In the genomic region with DNA sequence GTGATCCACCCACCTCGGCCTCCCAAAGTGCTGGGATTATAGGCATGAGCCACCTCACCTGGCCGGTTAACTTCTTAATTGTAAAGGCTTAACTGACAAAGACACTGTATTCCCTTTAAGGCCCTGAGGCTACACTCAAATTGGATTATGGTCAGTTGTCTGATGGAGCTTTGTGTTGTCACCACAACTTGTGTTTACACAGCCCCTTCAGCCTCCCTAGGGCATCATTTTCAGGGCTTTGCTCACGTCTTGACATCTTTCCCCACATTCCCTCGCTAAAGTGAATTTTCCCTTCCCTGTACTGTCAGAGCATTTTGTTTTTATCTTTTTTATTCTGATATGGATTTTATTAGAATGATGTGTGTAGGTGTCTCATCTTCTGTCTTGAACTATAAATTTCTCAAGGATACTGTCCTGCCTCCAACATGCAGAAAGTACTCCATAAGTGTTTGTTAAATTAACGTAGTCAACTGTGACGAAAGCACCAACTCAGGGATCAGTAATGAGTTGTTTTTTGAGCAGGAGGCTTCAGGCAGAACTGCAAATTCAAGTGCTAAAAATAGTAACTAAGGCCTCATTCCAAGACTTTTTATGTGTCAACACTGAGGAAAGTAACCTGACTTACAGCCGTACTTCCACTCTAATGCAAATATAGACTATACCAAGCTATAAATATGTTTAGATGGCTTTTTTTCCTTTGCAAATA, we compare ENCODE assay signal across 9 cellular contexts.
DNase-seq lines count a peak whose midpoint lies in the region; ATAC-seq and TF ChIP-seq lines count a peak whose summit lies in the region.
"Had no signal": no experiment of that assay in that cellular context is flagged by ENCODE, and none has a peak within 500 bp of the region (broad histone marks: within the 10 kb centered on the region; RNA-seq: fewer than 3 reads in every experiment).

No MANE protein-coding gene starts in this region.

- no peak overlapping the region for H3K18ac ChIP-seq in IMR-90 (ENCODE audit: low read depth, low read length)

- peaks cover 5% of the 10 kb centered on the region; the same call in 1 of the 2 replicates for H3K4me1 ChIP-seq in IMR-90 (ENCODE audit: control insufficient read depth, insufficient read depth, low read length)
- peaks cover 0 to 6% of the 10 kb centered on the region in 2 donors for H3K4me1 ChIP-seq in breast epithelium
- H3K4me1 ChIP-seq in left lung, result peaks cover 6 to 9% of the 10 kb centered on the region in 2 donors

- H3K27ac Mint-ChIP-seq in type B pancreatic cell, result peak overlapping the region; percentile 79
- no peak overlapping the region for H3K27ac Mint-ChIP-seq in activated T-helper 1 cell treated with anti-CD3 and anti-CD28 coated beads, Interleukin-12 subunit alpha, Interleukin-12 subunit beta, Interleukin-2, Interleukin-4 antibody, amounts not matched to agents 30 ng/mL and 10 ng/mL and 1 ng/mL, durations not matched to agents 14 hours and 24 hours and 36 hours
- H3K27ac Mint-ChIP-seq in endothelial cell (ENCODE audit: unreplicated experiment), result no peak overlapping the region

- H4K20me1 ChIP-seq in IMR-90 (ENCODE audit: insufficient read depth, low read length), result peaks cover 4% of the 10 kb centered on the region

- no peak overlapping the region for H3K9ac ChIP-seq in IMR-90 (ENCODE audit: low read depth, low read length)

- no peak overlapping the region for H4K91ac ChIP-seq in IMR-90 (ENCODE audit: insufficient read depth, low read depth, low read length)

- no CpG with 5 or more reads among the region's 7 CpGs for WGBS in IMR-90 (ENCODE audit: extremely low coverage in 2 of 2, insufficient read length in 1 of 2), 2 experiments

- no peak overlapping the region for H2AFZ ChIP-seq in IMR-90 (replicated peaks; ENCODE audit: low read length, poor library complexity)

- TF ChIP-seq POLR2A in IMR-90 (IDR thresholded peaks at IDR 0.05; ENCODE audit: low read depth, low read length), result no peak
- TF ChIP-seq POLR2A in breast epithelium (IDR thresholded peaks at IDR 0.05), result no peak

- in situ Hi-C loops in IMR-90 (cut with MboI; ENCODE audit: low sequenced_read_pairs), result no loop called here

- no peak overlapping the region for H3K56ac ChIP-seq in IMR-90 (ENCODE audit: extremely low read depth, insufficient read depth, low read length)

- no peak overlapping the region for H2BK20ac ChIP-seq in IMR-90 (ENCODE audit: low read depth, low read length)

- POLR2A ChIA-PET in IMR-90 (lab: Charles Lee; ENCODE audit: unreplicated experiment), result no interaction called here

- peaks cover 13% of the 10 kb centered on the region for H3K36me3 Mint-ChIP-seq in type B pancreatic cell
- no peaks in the 10 kb centered on the region for H3K36me3 Mint-ChIP-seq in activated T-helper 1 cell treated with anti-CD3 and anti-CD28 coated beads, Interleukin-12 subunit alpha, Interleukin-12 subunit beta, Interleukin-2, Interleukin-4 antibody, amounts not matched to agents 30 ng/mL and 10 ng/mL and 1 ng/mL, durations not matched to agents 14 hours and 24 hours and 36 hours (ENCODE audit: low read depth)
- H3K36me3 Mint-ChIP-seq in endothelial cell (ENCODE audit: low read depth, unreplicated experiment), result peaks cover 43% of the 10 kb centered on the region

- H3K9me3 ChIP-seq in IMR-90 (ENCODE audit: control insufficient read depth, insufficient read depth, low read length) (no peaks in the 10 kb centered on the region), breast epithelium (no peaks in the 10 kb centered on the region), left lung (no peaks in the 10 kb centered on the region)

- intact Hi-C loops in IMR-90 (cut with micrococcal nuclease), result loop anchor here (10.0 kb wide), 1 partner anchor 106 kb away; a partner anchor contains a TSS
- intact Hi-C loops in breast epithelium (cut with DNase I; ENCODE audit: low total_unique reads), result no loop called here
- intact Hi-C loops in left lung (cut with DNase I), result no loop called here
- intact Hi-C loops in activated T-helper 1 cell treated with anti-CD3 and anti-CD28 coated beads, Interleukin-12 subunit alpha, Interleukin-12 subunit beta, Interleukin-2, Interleukin-4 antibody, amounts not matched to agents 30 ng/mL and 10 ng/mL and 1 ng/mL, durations not matched to agents 14 hours and 24 hours and 36 hours (cut with micrococcal nuclease), result no loop called here

- H3K4me3 Mint-ChIP-seq in type B pancreatic cell (peak overlapping the region; percentile 48), endothelial cell (ENCODE audit: unreplicated experiment) (no peak overlapping the region)
- no peak overlapping the region for H3K4me3 Mint-ChIP-seq in activated T-helper 1 cell treated with anti-CD3 and anti-CD28 coated beads, Interleukin-12 subunit alpha, Interleukin-12 subunit beta, Interleukin-2, Interleukin-4 antibody, amounts not matched to agents 30 ng/mL and 10 ng/mL and 1 ng/mL, durations not matched to agents 14 hours and 24 hours and 36 hours

- no peak overlapping the region for H3K4me2 ChIP-seq in IMR-90 (ENCODE audit: low read depth, low read length)

- no peak overlapping the region; a peak in 1 of 4 replicates for H4K8ac ChIP-seq in IMR-90 (ENCODE audit: low read depth in 2 of 2, low read length in 2 of 2)

- H3K27me3 ChIP-seq in IMR-90 (ENCODE audit: control insufficient read depth, insufficient read depth, low read length), result no peaks in the 10 kb centered on the region
- no peaks in the 10 kb centered on the region for H3K27me3 ChIP-seq in breast epithelium
- no peaks in the 10 kb centered on the region for H3K27me3 ChIP-seq in left lung

- ATAC-seq in IMR-90 (ENCODE audit: low read depth), result peak; percentile 54
- ATAC-seq in left lung, result peak; percentile 84

- H2AK9ac ChIP-seq in IMR-90 (replicated peaks; ENCODE audit: low read depth, low read length, poor library complexity), result no peak overlapping the region

- CTCF ChIA-PET in IMR-90 (lab: Yijun Ruan, JAX), result no interaction called here

- TF ChIP-seq CTCF in IMR-90 (conservative IDR thresholded peaks at IDR 0.05; ENCODE audit: low read depth, low read length), result no peak
- TF ChIP-seq CTCF in breast epithelium (IDR thresholded peaks at IDR 0.05), result no peak
- TF ChIP-seq CTCF in left lung (IDR thresholded peaks at IDR 0.05), result no peak
- no peak for TF ChIP-seq CTCF in type B pancreatic cell (conservative IDR thresholded peaks at IDR 0.05)
- TF ChIP-seq CTCF in endothelial cell (IDR thresholded peaks at IDR 0.05; ENCODE audit: unreplicated experiment), result no peak

- H4K5ac ChIP-seq in IMR-90 (ENCODE audit: low read depth, low read length), result no peak overlapping the region

- peaks cover 16% of the 10 kb centered on the region for H3K9me1 ChIP-seq in IMR-90 (ENCODE audit: insufficient read depth, low read length)

- H3K4me3 ChIP-seq in IMR-90 (ENCODE audit: insufficient read depth, low read depth, low read length), result no peak overlapping the region
- H3K4me3 ChIP-seq in breast epithelium, result no peak overlapping the region
- H3K4me3 ChIP-seq in left lung, result no peak overlapping the region

- H3K14ac ChIP-seq in IMR-90 (replicated peaks; ENCODE audit: low read depth, low read length), result no peak overlapping the region

- DNase-seq in IMR-90 (peak; percentile 74), breast epithelium (ENCODE audit: low spot score in 2 of 2) (no peak), left lung (no peak), type B pancreatic cell (ENCODE audit: extremely low spot score, unreplicated experiment) (no peak), NCI-H2029 treated with DMSO at 0.1 percent for 48 hours (lab: John Stamatoyannopoulos, UW) (no peak), endothelial cell (ENCODE audit: low spot score) (no peak)
- DNase-seq in activated T-helper 1 cell treated with anti-CD3 and anti-CD28 coated beads, Interleukin-12 subunit alpha, Interleukin-12 subunit beta, Interleukin-2, Interleukin-4 antibody, amounts not matched to agents 30 ng/mL and 10 ng/mL and 1 ng/mL, durations not matched to agents 14 hours and 24 hours and 36 hours (ENCODE audit: low spot score), result no peak
- DNase-seq: activated CD4-positive, CD25-positive, alpha-beta regulatory T cell treated with anti-CD3 and anti-CD28 coated beads, Interleukin-2, amount 50 U/mL, for 72 hours had no signal

- H3K27me3 Mint-ChIP-seq in type B pancreatic cell, result no peaks in the 10 kb centered on the region
- H3K27me3 Mint-ChIP-seq in activated T-helper 1 cell treated with anti-CD3 and anti-CD28 coated beads, Interleukin-12 subunit alpha, Interleukin-12 subunit beta, Interleukin-2, Interleukin-4 antibody, amounts not matched to agents 30 ng/mL and 10 ng/mL and 1 ng/mL, durations not matched to agents 14 hours and 24 hours and 36 hours (ENCODE audit: insufficient read depth), result no peaks in the 10 kb centered on the region
- peaks cover 8% of the 10 kb centered on the region for H3K27me3 Mint-ChIP-seq in endothelial cell (ENCODE audit: unreplicated experiment)

- H3K9me3 Mint-ChIP-seq in type B pancreatic cell, result no peaks in the 10 kb centered on the region
- no peaks in the 10 kb centered on the region for H3K9me3 Mint-ChIP-seq in activated T-helper 1 cell treated with anti-CD3 and anti-CD28 coated beads, Interleukin-12 subunit alpha, Interleukin-12 subunit beta, Interleukin-2, Interleukin-4 antibody, amounts not matched to agents 30 ng/mL and 10 ng/mL and 1 ng/mL, durations not matched to agents 14 hours and 24 hours and 36 hours
- H3K9me3 Mint-ChIP-seq in endothelial cell (ENCODE audit: unreplicated experiment), result no peaks in the 10 kb centered on the region

- no peak overlapping the region for H3K27ac ChIP-seq in IMR-90 (ENCODE audit: insufficient read depth, low read length)
- peak overlapping the region; percentile 75 to 83 for H3K27ac ChIP-seq in breast epithelium
- H3K27ac ChIP-seq in left lung, result peak overlapping the region in 1 of 2 donors; percentile 71
- H3K27ac ChIP-seq: HL-60 had no signal

- H2BK15ac ChIP-seq in IMR-90 (ENCODE audit: low read depth, low read length), result no peak overlapping the region

- no peak overlapping the region for H2BK120ac ChIP-seq in IMR-90 (ENCODE audit: low read depth, low read length)

- TF ChIP-seq RAD21 in IMR-90 (IDR thresholded peaks at IDR 0.05; ENCODE audit: low read length), result no peak

- H3K36me3 ChIP-seq in IMR-90 (ENCODE audit: control insufficient read depth, insufficient read depth, low read length) (peaks cover 17% of the 10 kb centered on the region), breast epithelium (no peaks in the 10 kb centered on the region), left lung (peaks cover 0 to 7% of the 10 kb centered on the region in 2 donors)

- peak overlapping the region; percentile 7; the same call in 1 of the 2 replicates for H3K4ac ChIP-seq in IMR-90 (ENCODE audit: low read depth, low read length)

- no TSS peak for BruUV-seq in IMR-90 (replicated peaks; lab: Mats Ljungman, UMichigan)

- H3K4me1 Mint-ChIP-seq in type B pancreatic cell (ENCODE audit: unreplicated experiment) (peaks cover 14% of the 10 kb centered on the region), endothelial cell (ENCODE audit: unreplicated experiment) (peaks cover 5% of the 10 kb centered on the region)
- H3K4me1 Mint-ChIP-seq in activated T-helper 1 cell treated with anti-CD3 and anti-CD28 coated beads, Interleukin-12 subunit alpha, Interleukin-12 subunit beta, Interleukin-2, Interleukin-4 antibody, amounts not matched to agents 30 ng/mL and 10 ng/mL and 1 ng/mL, durations not matched to agents 14 hours and 24 hours and 36 hours (ENCODE audit: low read depth), result no peaks in the 10 kb centered on the region

- H3K23ac ChIP-seq in IMR-90 (ENCODE audit: low read depth, low read length), result no peak overlapping the region

- peaks cover 28 to 72% of the 10 kb centered on the region in 2 experiments for H3K79me1 ChIP-seq in IMR-90 (ENCODE audit: low read depth in 1 of 2, low read length in 2 of 2)

- peak overlapping the region; percentile 1 for H2BK5ac ChIP-seq in IMR-90 (ENCODE audit: low read depth, low read length, poor library complexity, severe bottlenecking)

- dilution Hi-C loops in IMR-90 (cut with HindIII; ENCODE audit: low sequenced_read_pairs, unreplicated experiment), result no loop called here

- H2AK5ac ChIP-seq in IMR-90 (ENCODE audit: low read depth, low read length), result no peak overlapping the region; the same call in 1 of the 2 replicates
